17 cellular contexts compared by ENCODE assay signal in the genomic region with DNA sequence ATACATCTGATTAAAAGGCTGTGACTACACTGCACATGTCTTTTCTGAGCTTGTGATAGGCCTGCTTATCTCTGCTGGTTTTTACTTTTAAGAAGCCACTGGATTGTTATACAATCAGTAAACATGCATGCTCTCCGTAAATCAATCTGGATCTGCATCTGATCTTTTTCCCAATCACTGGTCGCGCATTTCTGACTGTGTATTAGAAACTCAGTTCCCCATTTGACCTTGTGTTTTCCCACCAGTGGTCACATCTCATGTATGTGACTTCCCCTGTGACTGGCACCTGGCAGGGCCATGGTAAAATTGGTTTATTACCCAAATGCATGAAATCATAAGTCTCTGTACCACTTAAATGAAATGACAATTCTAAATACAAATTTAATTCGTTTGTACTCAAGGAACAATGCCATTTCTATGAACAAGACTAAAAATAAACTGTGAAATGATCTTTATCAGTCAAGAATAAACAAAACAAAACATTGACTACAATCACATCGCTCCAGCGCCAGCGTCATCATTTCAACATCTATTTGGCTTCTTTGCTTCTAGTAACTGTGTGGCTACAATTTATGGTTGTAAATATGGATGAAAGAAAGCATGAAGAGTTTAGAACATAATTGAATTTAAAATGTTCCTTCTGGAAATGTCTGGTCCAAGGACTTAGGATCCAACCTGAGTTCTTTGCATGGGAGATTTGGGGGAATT.
DNase-seq lines count a peak whose midpoint lies in the region; ATAC-seq and TF ChIP-seq lines count a peak whose summit lies in the region.
"Had no signal": no experiment of that assay in that cellular context is flagged by ENCODE, and none has a peak within 500 bp of the region (broad histone marks: within the 10 kb centered on the region; RNA-seq: fewer than 3 reads in every experiment).

No MANE protein-coding gene starts in this region.

- intact Hi-C loops in tibial artery (cut with DNase I; ENCODE audit: low total_unique reads), result loop anchor here (10.0 kb wide), 1 partner anchor 395 kb away; a partner anchor contains a TSS

- no peak overlapping the region for H3K18ac ChIP-seq in mesenchymal stem cell (ENCODE audit: low read depth in 1 of 2, low read length in 2 of 2)

- H3K4ac ChIP-seq in mesenchymal stem cell (ENCODE audit: low read depth in 1 of 2, low read length in 2 of 2), result peak overlapping the region in 1 of 2 experiments; percentile 19

- ATAC-seq in GM19023 (IDR thresholded peaks at IDR 0.05; ENCODE audit: unreplicated experiment), result no peak
- ATAC-seq: T-cell, WTC11 had no signal

- H3K4me2 ChIP-seq in mesenchymal stem cell (ENCODE audit: low read length, poor library complexity, severe bottlenecking), result no peak overlapping the region

- H3K9ac ChIP-seq in mesenchymal stem cell (ENCODE audit: low read length), result no peak overlapping the region

- no peak for TF ChIP-seq CTCF in LNCaP clone FGC (IDR thresholded peaks at IDR 0.05; ENCODE audit: control insufficient read depth, extremely low read depth, insufficient read depth)
- no peak for TF ChIP-seq CTCF in tibial artery (IDR thresholded peaks at IDR 0.05)

- peaks cover 11% of the 10 kb centered on the region for H3K4me1 ChIP-seq in mesenchymal stem cell (ENCODE audit: control insufficient read depth, insufficient read depth, low read depth, low read length)
- H3K4me1 ChIP-seq in tibial artery, result peaks cover 0 to 50% (median 20%) of the 10 kb centered on the region in 4 donors

- H3K9me3 ChIP-seq in mesenchymal stem cell (ENCODE audit: control insufficient read depth, low read length) (no peaks in the 10 kb centered on the region), tibial artery (no peaks in the 10 kb centered on the region)

- H3K9me3 Mint-ChIP-seq in activated T-cell treated with anti-CD3 and anti-CD28 coated beads, Interleukin-2, amount 50 U/mL, for 24 hours, result no peaks in the 10 kb centered on the region
- H3K9me3 Mint-ChIP-seq: T-cell had no signal

- H4K8ac ChIP-seq in mesenchymal stem cell (ENCODE audit: low read length), result no peak overlapping the region

- H3K27me3 ChIP-seq in mesenchymal stem cell (ENCODE audit: control insufficient read depth in 1 of 2, insufficient read depth in 1 of 2, low read length in 2 of 2) (no peaks in the 10 kb centered on the region), tibial artery (no peaks in the 10 kb centered on the region)
- H3K27me3 ChIP-seq: brain microvascular endothelial cell had no signal

- no peak overlapping the region for H3K14ac ChIP-seq in mesenchymal stem cell (ENCODE audit: low read length in 2 of 2)

- no peak overlapping the region for H3K4me3 Mint-ChIP-seq in activated T-cell treated with anti-CD3 and anti-CD28 coated beads, Interleukin-2, amount 50 U/mL, for 24 hours
- H3K4me3 Mint-ChIP-seq: T-cell, WTC11 had no signal

- H3K4me3 ChIP-seq in LNCaP clone FGC (ENCODE audit: low read depth, low read length) (no peak overlapping the region), mesenchymal stem cell (ENCODE audit: insufficient read depth in 1 of 2, low read depth in 1 of 2, low read length in 2 of 2) (no peak overlapping the region), tibial artery (no peak overlapping the region)

- no peak overlapping the region for H2AK5ac ChIP-seq in mesenchymal stem cell (ENCODE audit: low read length, severe bottlenecking)

- no peaks in the 10 kb centered on the region for H3K79me1 ChIP-seq in mesenchymal stem cell (replicated peaks; ENCODE audit: low read length, poor library complexity, severe bottlenecking)

- no peak overlapping the region for H3K27ac Mint-ChIP-seq in activated T-cell treated with anti-CD3 and anti-CD28 coated beads, Interleukin-2, amount 50 U/mL, for 24 hours
- H3K27ac Mint-ChIP-seq: IgD-negative memory B cell, T-cell, WTC11 had no signal

- H3K36me3 Mint-ChIP-seq in activated T-cell treated with anti-CD3 and anti-CD28 coated beads, Interleukin-2, amount 50 U/mL, for 24 hours (ENCODE audit: low read depth), result no peaks in the 10 kb centered on the region
- H3K36me3 Mint-ChIP-seq: IgD-negative memory B cell, T-cell had no signal

- H3K23ac ChIP-seq in mesenchymal stem cell (ENCODE audit: low read length in 2 of 2), result no peak overlapping the region

- peak overlapping the region; percentile 27 for H2BK120ac ChIP-seq in mesenchymal stem cell (ENCODE audit: low read depth, low read length)

- no peak overlapping the region for H2BK5ac ChIP-seq in mesenchymal stem cell (ENCODE audit: low read depth, low read length, poor library complexity, severe bottlenecking)

- no peaks in the 10 kb centered on the region for H3K4me1 Mint-ChIP-seq in activated T-cell treated with anti-CD3 and anti-CD28 coated beads, Interleukin-2, amount 50 U/mL, for 24 hours (ENCODE audit: low read depth)

- H2AFZ ChIP-seq in mesenchymal stem cell (ENCODE audit: low read depth, low read length), result no peak overlapping the region

- H2BK12ac ChIP-seq in mesenchymal stem cell (ENCODE audit: low read length in 2 of 2), result no peak overlapping the region

- 83% methylated on average over 6 of the region's 7 CpGs for WGBS in mesenchymal stem cell

- DNase-seq in LNCaP clone FGC (ENCODE audit: low read depth), result peak; percentile 72
- peak; percentile 62 for DNase-seq in amniotic epithelial cell (ENCODE audit: low read depth)
- peak; percentile 86 for DNase-seq in mesenchymal stem cell
- peak in 1 of 2 donors; percentile 69 for DNase-seq in tibial artery
- no peak for DNase-seq in stimulated activated CD4-positive, alpha-beta T cell treated with anti-CD3 and anti-CD28 coated beads, Interleukin-15, amount 100 ng/mL, for 24 hours
- DNase-seq in activated T-cell treated with anti-CD3 and anti-CD28 coated beads, Interleukin-2, amount 50 U/mL, for 24 hours, result no peak
- DNase-seq: activated naive CD4-positive, alpha-beta T cell; DMS53; midbrain; NCI-H82; RPMI8226; stimulated activated CD4-positive, alpha-beta T cell treated with anti-CD3 and anti-CD28 coated beads, Interleukin-4, amount 100 ng/mL, for 4 hours; T-cell had no signal

- H3K36me3 ChIP-seq in mesenchymal stem cell (ENCODE audit: control insufficient read depth in 1 of 2, insufficient read depth in 2 of 2, low read depth in 1 of 2, low read length in 2 of 2) (no peaks in the 10 kb centered on the region), tibial artery (no peaks in the 10 kb centered on the region)
- H3K36me3 ChIP-seq: brain microvascular endothelial cell had no signal

- no peak overlapping the region for H3K27ac ChIP-seq in mesenchymal stem cell (ENCODE audit: low read length, poor library complexity, severe bottlenecking)
- peak overlapping the region; percentile 43 to 65 for H3K27ac ChIP-seq in tibial artery

- H3K27me3 Mint-ChIP-seq in activated T-cell treated with anti-CD3 and anti-CD28 coated beads, Interleukin-2, amount 50 U/mL, for 24 hours, result no peaks in the 10 kb centered on the region
- H3K27me3 Mint-ChIP-seq: IgD-negative memory B cell, T-cell had no signal

- H4K91ac ChIP-seq in mesenchymal stem cell (ENCODE audit: low read length), result no peak overlapping the region

- no peak overlapping the region for H2BK15ac ChIP-seq in mesenchymal stem cell (ENCODE audit: low read depth, poor library complexity, severe bottlenecking)

Comparison
In these comparisons a context has a peak if more than half of its experiments do, and no peak if none do; other contexts are left out.
1. DNase-seq: peak in LNCaP clone FGC (single experiment), amniotic epithelial cell (single experiment) and mesenchymal stem cell (single experiment); none in stimulated activated CD4-positive, alpha-beta T cell treated with anti-CD3 and anti-CD28 coated beads, Interleukin-15, amount 100 ng/mL, for 24 hours (single experiment) and activated T-cell treated with anti-CD3 and anti-CD28 coated beads, Interleukin-2, amount 50 U/mL, for 24 hours (single experiment).